In genomic region chr5:132371603-132371994, GRCh38 we compare ENCODE assay signal across 9 cellular contexts. TPM values are rescaled to one million over a fixed set of nuclear protein-coding genes. Genes with fewer than 3 reads are reported as not detected.
DNase-seq lines count a peak whose midpoint lies in the region; ATAC-seq and TF ChIP-seq lines count a peak whose summit lies in the region.
"Had no signal": no experiment of that assay in that cellular context is flagged by ENCODE, and none has a peak within 500 bp of the region (broad histone marks: within the 10 kb centered on the region; RNA-seq: fewer than 3 reads in every experiment).

No MANE protein-coding gene starts in this region.

- DNase-seq in left cardiac atrium (peak; percentile 25), right cardiac atrium (no peak), memory B cell (ENCODE audit: low spot score in 2 of 2) (no peak), type B pancreatic cell (ENCODE audit: extremely low spot score, unreplicated experiment) (no peak), NCI-H748 treated with DMSO at 0.1 percent for 48 hours (lab: John Stamatoyannopoulos, UW) (no peak), GM03348 (ENCODE audit: low spot score) (no peak), amygdala (lab: John Stamatoyannopoulos, UW) (no peak)

- ATAC-seq in left cardiac atrium (no peak), right cardiac atrium (no peak), memory B cell (ENCODE audit: low read depth) (no peak)
- no peak for ATAC-seq in activated T-helper 17 cell treated with anti-CD3 and anti-CD28 coated beads, Interleukin-2, amount 50 U/mL, for 72 hours (replicated peaks)

- peaks cover 7% of the 10 kb centered on the region for H3K4me1 ChIP-seq in right cardiac atrium (ENCODE audit: control insufficient read depth, insufficient read depth, low read length)

- H3K9me3 Mint-ChIP-seq in activated T-helper 17 cell treated with anti-CD3 and anti-CD28 coated beads, Interleukin-2, amount 50 U/mL, for 72 hours, result no peaks in the 10 kb centered on the region
- no peaks in the 10 kb centered on the region for H3K9me3 Mint-ChIP-seq in memory B cell
- H3K9me3 Mint-ChIP-seq in type B pancreatic cell, result no peaks in the 10 kb centered on the region

- no peaks in the 10 kb centered on the region for H3K27me3 ChIP-seq in right cardiac atrium (ENCODE audit: control insufficient read depth, insufficient read depth)

- intact Hi-C loops in left cardiac atrium (cut with DNase I), result loop anchor here in 1 of 2 donors (10.0 kb wide), 2 partner anchors 77 to 453 kb away; partner anchors contain the start of gene SLC22A4
- intact Hi-C loops in right cardiac atrium (cut with DNase I), result no loop called here

- 94% methylated on average over 5 of the region's 5 CpGs for WGBS in right cardiac atrium

- no peaks in the 10 kb centered on the region for H3K4me1 Mint-ChIP-seq in activated T-helper 17 cell treated with anti-CD3 and anti-CD28 coated beads, Interleukin-2, amount 50 U/mL, for 72 hours
- H3K4me1 Mint-ChIP-seq in memory B cell, result peaks cover 15% of the 10 kb centered on the region
- peaks cover 38% of the 10 kb centered on the region for H3K4me1 Mint-ChIP-seq in type B pancreatic cell (ENCODE audit: unreplicated experiment)

- peak overlapping the region; percentile 32 for H3K27ac Mint-ChIP-seq in activated T-helper 17 cell treated with anti-CD3 and anti-CD28 coated beads, Interleukin-2, amount 50 U/mL, for 72 hours
- H3K27ac Mint-ChIP-seq in memory B cell, result peak overlapping the region; percentile 67
- H3K27ac Mint-ChIP-seq in type B pancreatic cell, result peak overlapping the region; percentile 94

- no peak overlapping the region for H3K27ac ChIP-seq in right cardiac atrium (ENCODE audit: low read length)
- H3K27ac ChIP-seq: cardiac muscle cell had no signal

- peak overlapping the region; percentile 88 for H3K4me3 Mint-ChIP-seq in activated T-helper 17 cell treated with anti-CD3 and anti-CD28 coated beads, Interleukin-2, amount 50 U/mL, for 72 hours
- peak overlapping the region; percentile 85 for H3K4me3 Mint-ChIP-seq in memory B cell
- peak overlapping the region; percentile 90 for H3K4me3 Mint-ChIP-seq in type B pancreatic cell

- no peak for TF ChIP-seq CTCF in type B pancreatic cell (conservative IDR thresholded peaks at IDR 0.05)

- H3K36me3 Mint-ChIP-seq in activated T-helper 17 cell treated with anti-CD3 and anti-CD28 coated beads, Interleukin-2, amount 50 U/mL, for 72 hours (ENCODE audit: low read depth), result no peaks in the 10 kb centered on the region
- H3K36me3 Mint-ChIP-seq in memory B cell (no peaks in the 10 kb centered on the region), type B pancreatic cell (no peaks in the 10 kb centered on the region)

- no peaks in the 10 kb centered on the region for H3K9me3 ChIP-seq in right cardiac atrium (ENCODE audit: control insufficient read depth, low read length)

- H3K4me3 ChIP-seq in right cardiac atrium (ENCODE audit: low read length), result no peak overlapping the region
- H3K4me3 ChIP-seq: cardiac muscle cell had no signal

- H3K27me3 Mint-ChIP-seq in activated T-helper 17 cell treated with anti-CD3 and anti-CD28 coated beads, Interleukin-2, amount 50 U/mL, for 72 hours, result no peaks in the 10 kb centered on the region
- H3K27me3 Mint-ChIP-seq in memory B cell (no peaks in the 10 kb centered on the region), type B pancreatic cell (no peaks in the 10 kb centered on the region)

RNA-seq across cellular contexts. Expression of gene SLC22A5, which starts 2.1 kb away (rescaled TPM):
- total RNA-seq in left cardiac atrium, result 10 to 100 TPM in 1 of 2 donors, 1 to 10 TPM in 1; 7.9 to 15.3 TPM
- total RNA-seq in right cardiac atrium, result 10 to 100 TPM in 3 of 4 donors, 1 to 10 TPM in 1; 9.3 to 17.5 (median 14.4) TPM
- polyA plus RNA-seq in right cardiac atrium, result 5.7 TPM
- total RNA-seq in activated T-helper 17 cell treated with anti-CD3 and anti-CD28 coated beads, Interleukin-2, amount 50 U/mL, for 72 hours, result 1 to 10 TPM; 3.2 to 3.5 TPM
- total RNA-seq in type B pancreatic cell (ENCODE audit: low replicate concordance), result 21.6 and 39.3 TPM in 2 replicates

Comparison
In these comparisons a context has a peak if more than half of its experiments do, and no peak if none do; other contexts are left out.
1. H3K27ac Mint-ChIP-seq: peak in every context shown above with its lines; median percentile 94 in type B pancreatic cell; 67 in memory B cell; 32 in activated T-helper 17 cell treated with anti-CD3 and anti-CD28 coated beads, Interleukin-2, amount 50 U/mL, for 72 hours.